10 cellular contexts compared by ENCODE assay signal in genomic region chr5:81232449-81233079, GRCh38. TPM values are rescaled to one million over a fixed set of nuclear protein-coding genes. Genes with fewer than 3 reads are reported as not detected.
DNase-seq lines count a peak whose midpoint lies in the region; ATAC-seq and TF ChIP-seq lines count a peak whose summit lies in the region.
"Had no signal": no experiment of that assay in that cellular context is flagged by ENCODE, and none has a peak within 500 bp of the region (broad histone marks: within the 10 kb centered on the region; RNA-seq: fewer than 3 reads in every experiment).

No MANE protein-coding gene starts in this region.

- H3K36me3 ChIP-seq in mucosa of stomach (ENCODE audit: control insufficient read depth, insufficient read depth, low read length) (no peaks in the 10 kb centered on the region), thyroid gland (no peaks in the 10 kb centered on the region)
- H3K36me3 ChIP-seq: SJSA1 had no signal

- H3K27ac ChIP-seq in thyroid gland: peak overlapping the region; percentile 41 to 54 (median 49)
- H3K27ac ChIP-seq: SJSA1 had no signal

- TF ChIP-seq CTCF in fibroblast of mammary gland (conservative IDR thresholded peaks at IDR 0.05; ENCODE audit: control insufficient read depth, insufficient read depth, low read depth, low read length) (no peak), thyroid gland (IDR thresholded peaks at IDR 0.05) (no peak), GM13976 (IDR thresholded peaks at IDR 0.05; ENCODE audit: borderline replicate concordance, control extremely low read depth, extremely low read depth, insufficient read depth, missing control alignments) (no peak)

- peak; percentile 26 for DNase-seq in NCI-H2029 (lab: John Stamatoyannopoulos, UW)
- peak; percentile 69 for DNase-seq in fibroblast of mammary gland (ENCODE audit: low read depth)
- peak; percentile 23 to 38 for DNase-seq in thyroid gland
- no peak for DNase-seq in GM13976 (ENCODE audit: low spot score)
- no peak for DNase-seq in middle frontal gyrus (ENCODE audit: extremely low spot score, low spot score)
- DNase-seq: NCI-H2081 had no signal

- H3K4me3 ChIP-seq in fibroblast of mammary gland (ENCODE audit: control insufficient read depth, low read depth, low read length) (peak overlapping the region; percentile 35), mucosa of stomach (ENCODE audit: low read length) (no peak overlapping the region), thyroid gland (replicated peaks in 1 of 3) (peak overlapping the region in 2 of 3 donors; percentile 31 to 36)
- H3K4me3 ChIP-seq: SJSA1 had no signal

- H3K9ac ChIP-seq in mucosa of stomach (ENCODE audit: low read length): peak overlapping the region; percentile 63

- H3K4me1 ChIP-seq in mucosa of stomach (ENCODE audit: control insufficient read depth, insufficient read depth, low read length): no peaks in the 10 kb centered on the region
- H3K4me1 ChIP-seq in thyroid gland: peaks cover 15 to 34% of the 10 kb centered on the region in 2 donors
- H3K4me1 ChIP-seq: SJSA1 had no signal

- TF ChIP-seq POLR2A in thyroid gland (IDR thresholded peaks at IDR 0.05): no peak

- ATAC-seq in HG03457 (IDR thresholded peaks at IDR 0.05; ENCODE audit: unreplicated experiment): no peak
- no peak for ATAC-seq in HG02763 (IDR thresholded peaks at IDR 0.05; ENCODE audit: unreplicated experiment)

- intact Hi-C loops in thyroid gland (cut with DNase I): loop anchor here (10.0 kb wide), 1 partner anchor 62 kb away; no protein-coding TSS in a partner anchor

- in situ Hi-C loops in GM13976 (cut with MboI; ENCODE audit: low sequenced_read_pairs, unreplicated experiment): no loop called here

- 50 to 74% methylated on average over 4 to 11 of the region's 12 CpGs for WGBS in thyroid gland, 2 donors

- no peaks in the 10 kb centered on the region for H3K9me3 ChIP-seq in mucosa of stomach (ENCODE audit: control insufficient read depth, low read length)
- no peaks in the 10 kb centered on the region for H3K9me3 ChIP-seq in thyroid gland
- H3K9me3 ChIP-seq: SJSA1 had no signal

- H3K27me3 ChIP-seq in mucosa of stomach (ENCODE audit: control insufficient read depth, insufficient read depth, low read length) (no peaks in the 10 kb centered on the region), thyroid gland (no peaks in the 10 kb centered on the region)
- H3K27me3 ChIP-seq: SJSA1 had no signal

RNA-seq across cellular contexts. Expression of gene CKMT2, which starts 0.6 kb away (rescaled TPM):
- total RNA-seq in thyroid gland: 10 to 100 TPM in 2 of 4 donors, 1 to 10 TPM in 2; 1.7 to 24.4 (median 16.1) TPM
- total RNA-seq: SJSA1 had no signal

Comparison
In these comparisons a context has a peak if more than half of its experiments do, and no peak if none do; other contexts are left out.
1. DNase-seq: peak in NCI-H2029 (single experiment), fibroblast of mammary gland (single experiment) and thyroid gland (2 of 2); none in GM13976 (single experiment) and middle frontal gyrus (single experiment).